ENCODE assay signal across 18 cellular contexts in the genomic region with DNA sequence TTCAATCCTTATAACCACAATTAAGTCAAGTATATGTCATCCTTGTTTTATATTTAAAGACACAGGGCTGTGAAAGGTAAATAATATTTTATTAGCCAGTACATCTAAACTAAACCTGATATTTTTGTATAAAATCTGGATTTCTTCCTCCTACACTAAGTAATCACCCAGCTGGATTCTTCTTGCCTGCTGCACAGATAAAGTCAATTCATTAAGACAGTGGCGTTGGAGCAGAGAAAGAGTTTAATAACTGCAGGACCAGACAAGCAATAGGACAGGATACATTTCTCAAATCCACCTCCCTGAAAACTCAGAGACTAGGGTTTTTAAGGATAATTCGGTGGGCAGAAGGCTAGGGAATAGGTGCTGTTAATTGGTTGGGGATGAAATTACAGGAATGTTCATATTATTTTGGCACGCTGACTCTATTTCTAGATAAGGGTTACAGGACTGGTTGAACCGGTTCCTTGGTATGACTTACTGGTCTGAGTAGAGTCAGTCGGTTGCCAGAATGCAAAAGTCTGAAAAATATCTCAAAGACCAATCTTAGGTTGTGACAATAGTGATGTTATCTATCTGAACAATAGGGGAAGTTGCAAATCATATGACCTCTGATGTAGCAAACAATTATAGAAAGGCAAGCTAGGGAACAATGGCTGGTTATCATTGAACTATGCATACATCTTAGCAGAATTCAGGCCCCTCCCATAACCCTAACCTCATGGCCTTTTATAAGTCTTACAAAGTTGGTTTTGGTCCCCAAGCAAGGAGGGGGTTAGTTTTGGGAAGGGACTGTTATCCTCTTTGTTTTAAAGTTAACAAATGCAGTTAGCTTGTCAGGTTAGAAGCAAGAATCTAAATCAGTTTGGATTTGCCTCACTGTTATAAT.
DNase-seq lines count a peak whose midpoint lies in the region; ATAC-seq and TF ChIP-seq lines count a peak whose summit lies in the region.
"Had no signal": no experiment of that assay in that cellular context is flagged by ENCODE, and none has a peak within 500 bp of the region (broad histone marks: within the 10 kb centered on the region; RNA-seq: fewer than 3 reads in every experiment).

No MANE protein-coding gene starts in this region.

- no peaks in the 10 kb centered on the region for H3K36me3 Mint-ChIP-seq in activated CD4-positive, alpha-beta memory T cell treated with anti-CD3 and anti-CD28 coated beads for 36 hours
- H3K36me3 Mint-ChIP-seq: activated naive CD4-positive, alpha-beta T cell treated with anti-CD3 and anti-CD28 coated beads, Interleukin-2, amount 50 U/mL, for 24 hours had no signal

- H3K27ac Mint-ChIP-seq in activated CD4-positive, alpha-beta memory T cell treated with anti-CD3 and anti-CD28 coated beads for 36 hours: no peak overlapping the region
- H3K27ac Mint-ChIP-seq: activated CD4-positive, alpha-beta T cell treated with anti-CD3 and anti-CD28 coated beads for 36 hours; activated naive CD4-positive, alpha-beta T cell treated with anti-CD3 and anti-CD28 coated beads, Interleukin-2, amount 50 U/mL, for 24 hours; B cell; T-helper 2 cell treated with Interferon-gamma antibody and Interleukin-4, amounts not matched to agents 5 μg/mL and 100 μg/mL, for 36 hours had no signal

- TF ChIP-seq EP300 in Ishikawa (IDR thresholded peaks at IDR 0.05; ENCODE audit: borderline replicate concordance): peak; percentile 48; the same call in 1 of the 2 replicates

- TF ChIP-seq CTCF in fibroblast of the aortic adventitia (IDR thresholded peaks at IDR 0.05; ENCODE audit: insufficient read depth, low read length): no peak

- H3K4me3 ChIP-seq in fibroblast of the aortic adventitia (ENCODE audit: low read depth, low read length): no peak overlapping the region
- H3K4me3 ChIP-seq: SJSA1 had no signal

- no peaks in the 10 kb centered on the region for H3K9me3 Mint-ChIP-seq in activated CD4-positive, alpha-beta memory T cell treated with anti-CD3 and anti-CD28 coated beads for 36 hours
- H3K9me3 Mint-ChIP-seq: activated naive CD4-positive, alpha-beta T cell treated with anti-CD3 and anti-CD28 coated beads, Interleukin-2, amount 50 U/mL, for 24 hours; T-helper 2 cell treated with Interferon-gamma antibody and Interleukin-4, amounts not matched to agents 5 μg/mL and 100 μg/mL, for 36 hours had no signal

- POLR2A ChIA-PET in activated CD4-positive, alpha-beta memory T cell treated with anti-CD3 and anti-CD28 coated beads for 36 hours (lab: Charles Lee): no interaction called here

- H3K4me1 Mint-ChIP-seq in activated CD4-positive, alpha-beta memory T cell treated with anti-CD3 and anti-CD28 coated beads for 36 hours (ENCODE audit: low read depth): no peaks in the 10 kb centered on the region
- H3K4me1 Mint-ChIP-seq: activated CD4-positive, alpha-beta T cell treated with anti-CD3 and anti-CD28 coated beads for 36 hours; activated naive CD4-positive, alpha-beta T cell treated with anti-CD3 and anti-CD28 coated beads, Interleukin-2, amount 50 U/mL, for 24 hours; B cell had no signal

- no peak for TF ChIP-seq RAD21 in Ishikawa (IDR thresholded peaks at IDR 0.05; ENCODE audit: low read depth)

- intact Hi-C loops in activated CD4-positive, alpha-beta memory T cell treated with anti-CD3 and anti-CD28 coated beads for 36 hours (cut with micrococcal nuclease): no loop called here

- no peak for ATAC-seq in GM18867 (IDR thresholded peaks at IDR 0.05; ENCODE audit: unreplicated experiment)
- ATAC-seq: activated CD4-positive, alpha-beta T cell treated with anti-CD3 and anti-CD28 coated beads for 36 hours had no signal

- H3K4me3 Mint-ChIP-seq in activated CD4-positive, alpha-beta memory T cell treated with anti-CD3 and anti-CD28 coated beads for 36 hours: no peak overlapping the region
- H3K4me3 Mint-ChIP-seq: activated CD4-positive, alpha-beta T cell treated with anti-CD3 and anti-CD28 coated beads for 36 hours; activated naive CD4-positive, alpha-beta T cell treated with anti-CD3 and anti-CD28 coated beads, Interleukin-2, amount 50 U/mL, for 24 hours; B cell; T-helper 2 cell treated with Interferon-gamma antibody and Interleukin-4, amounts not matched to agents 5 μg/mL and 100 μg/mL, for 36 hours had no signal

- peak; percentile 49 to 84 for DNase-seq in NCI-H526 (lab: John Stamatoyannopoulos, UW)
- peak; percentile 6 for DNase-seq in fibroblast of the aortic adventitia (ENCODE audit: low read depth)
- DNase-seq in pons (ENCODE audit: low spot score): peak; percentile 20
- no peak for DNase-seq in 8988T
- DNase-seq in medulla oblongata (ENCODE audit: extremely low spot score): no peak
- no peak for DNase-seq in activated CD4-positive, alpha-beta memory T cell treated with anti-CD3 and anti-CD28 coated beads for 36 hours
- DNase-seq: activated CD4-positive, alpha-beta T cell treated with anti-CD3 and anti-CD28 coated beads for 36 hours; cortex of kidney; erythroblast; HCEC 1CT; midbrain; stimulated activated CD4-positive, alpha-beta T cell treated with anti-CD3 and anti-CD28 coated beads, Interleukin-4, amount 100 ng/mL, for 24 hours had no signal

- no peaks in the 10 kb centered on the region for H3K27me3 Mint-ChIP-seq in activated CD4-positive, alpha-beta memory T cell treated with anti-CD3 and anti-CD28 coated beads for 36 hours
- H3K27me3 Mint-ChIP-seq: activated naive CD4-positive, alpha-beta T cell treated with anti-CD3 and anti-CD28 coated beads, Interleukin-2, amount 50 U/mL, for 24 hours; B cell had no signal

- CTCF ChIA-PET in activated CD4-positive, alpha-beta memory T cell treated with anti-CD3 and anti-CD28 coated beads for 36 hours (lab: Charles Lee): no interaction called here

TF ChIP-seq in Ishikawa, 13 proteins besides CTCF, POLR2A, EP300 and RAD21:
- TF ChIP-seq, protein P1, sequence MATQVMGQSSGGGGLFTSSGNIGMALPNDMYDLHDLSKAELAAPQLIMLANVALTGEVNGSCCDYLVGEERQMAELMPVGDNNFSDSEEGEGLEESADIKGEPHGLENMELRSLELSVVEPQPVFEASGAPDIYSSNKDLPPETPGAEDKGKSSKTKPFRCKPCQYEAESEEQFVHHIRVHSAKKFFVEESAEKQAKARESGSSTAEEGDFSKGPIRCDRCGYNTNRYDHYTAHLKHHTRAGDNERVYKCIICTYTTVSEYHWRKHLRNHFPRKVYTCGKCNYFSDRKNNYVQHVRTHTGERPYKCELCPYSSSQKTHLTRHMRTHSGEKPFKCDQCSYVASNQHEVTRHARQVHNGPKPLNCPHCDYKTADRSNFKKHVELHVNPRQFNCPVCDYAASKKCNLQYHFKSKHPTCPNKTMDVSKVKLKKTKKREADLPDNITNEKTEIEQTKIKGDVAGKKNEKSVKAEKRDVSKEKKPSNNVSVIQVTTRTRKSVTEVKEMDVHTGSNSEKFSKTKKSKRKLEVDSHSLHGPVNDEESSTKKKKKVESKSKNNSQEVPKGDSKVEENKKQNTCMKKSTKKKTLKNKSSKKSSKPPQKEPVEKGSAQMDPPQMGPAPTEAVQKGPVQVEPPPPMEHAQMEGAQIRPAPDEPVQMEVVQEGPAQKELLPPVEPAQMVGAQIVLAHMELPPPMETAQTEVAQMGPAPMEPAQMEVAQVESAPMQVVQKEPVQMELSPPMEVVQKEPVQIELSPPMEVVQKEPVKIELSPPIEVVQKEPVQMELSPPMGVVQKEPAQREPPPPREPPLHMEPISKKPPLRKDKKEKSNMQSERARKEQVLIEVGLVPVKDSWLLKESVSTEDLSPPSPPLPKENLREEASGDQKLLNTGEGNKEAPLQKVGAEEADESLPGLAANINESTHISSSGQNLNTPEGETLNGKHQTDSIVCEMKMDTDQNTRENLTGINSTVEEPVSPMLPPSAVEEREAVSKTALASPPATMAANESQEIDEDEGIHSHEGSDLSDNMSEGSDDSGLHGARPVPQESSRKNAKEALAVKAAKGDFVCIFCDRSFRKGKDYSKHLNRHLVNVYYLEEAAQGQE (IDR thresholded peaks at IDR 0.05; ENCODE audit: low read depth): no peak
- TF ChIP-seq CEBPB (IDR thresholded peaks at IDR 0.05) (0 out of 2 replicates have a peak, but pooled peaks have one; percentile 16), TCF12 (IDR thresholded peaks at IDR 0.05; ENCODE audit: low read depth) (peak; percentile 62), TAF1 (IDR thresholded peaks at IDR 0.05; ENCODE audit: low read depth) (no peak), NFIC (IDR thresholded peaks at IDR 0.05) (peak; percentile 86), TEAD4 (IDR thresholded peaks at IDR 0.05) (peak; percentile 83)
- TF ChIP-seq, protein P2, sequence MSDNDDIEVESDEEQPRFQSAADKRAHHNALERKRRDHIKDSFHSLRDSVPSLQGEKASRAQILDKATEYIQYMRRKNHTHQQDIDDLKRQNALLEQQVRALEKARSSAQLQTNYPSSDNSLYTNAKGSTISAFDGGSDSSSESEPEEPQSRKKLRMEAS (IDR thresholded peaks at IDR 0.05): 0 out of 2 replicates have a peak, but pooled peaks have one; percentile 31

Comparison
In these comparisons a context has a peak if more than half of its experiments do, and no peak if none do; other contexts are left out.
1. DNase-seq: peak in NCI-H526 (2 of 2), fibroblast of the aortic adventitia (single experiment) and pons (single experiment); none in 8988T (single experiment), medulla oblongata (single experiment) and activated CD4-positive, alpha-beta memory T cell treated with anti-CD3 and anti-CD28 coated beads for 36 hours (single experiment).